In the genomic region with DNA sequence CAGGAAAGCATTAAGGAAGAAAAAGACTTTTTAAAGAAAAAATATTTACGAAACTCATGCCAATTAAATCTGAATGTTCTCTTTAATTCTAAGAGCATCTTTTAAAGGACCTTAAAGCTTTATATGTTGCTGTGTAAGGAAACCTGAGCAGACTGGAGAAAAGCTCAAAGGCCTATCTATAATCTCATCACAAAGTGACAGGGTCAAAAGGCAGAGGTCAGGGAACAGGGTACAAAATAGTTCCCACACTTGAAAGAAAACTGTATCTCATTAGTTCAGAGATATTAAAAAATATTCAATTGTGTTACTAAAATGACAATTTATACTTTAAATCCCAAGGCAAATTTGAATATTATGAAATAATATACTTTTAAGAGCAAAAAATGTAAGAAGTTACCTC, we compare ENCODE assay signal across 23 cellular contexts.
"Had no signal": no experiment of that assay in that cellular context is flagged by ENCODE, and none has a peak within 500 bp of the region (broad histone marks: within the 10 kb centered on the region; RNA-seq: fewer than 3 reads in every experiment).

No MANE protein-coding gene starts in this region.

- DNase-seq: activated CD4-positive, alpha-beta T cell treated with anti-CD3 and anti-CD28 coated beads for 4 hours; activated CD4-positive, alpha-beta T cell treated with anti-CD3 and anti-CD28 coated beads, Interleukin-2, amount 50 U/mL, for 4 hours; activated effector memory CD4-positive, alpha-beta T cell treated with Interleukin-2 at 50 U/mL for 16 hours; activated naive CD4-positive, alpha-beta T cell treated with anti-CD3 and anti-CD28 coated beads for 36 hours; activated naive CD8-positive, alpha-beta T cell treated with anti-CD3 and anti-CD28 coated beads, Interleukin-2, amount 10 ng/mL, durations not matched to agents 7 days and 5 days; brain microvascular endothelial cell; effector CD4-positive, alpha-beta T cell; esophagus squamous epithelium; foreskin melanocyte; natural killer cell; ovary; psoas muscle; stimulated activated CD4-positive, alpha-beta T cell treated with anti-CD3 and anti-CD28 coated beads, Interleukin-15, amount 100 ng/mL, for 24 hours; stimulated activated CD4-positive, alpha-beta T cell treated with anti-CD3 and anti-CD28 coated beads, Interleukin-2, amount 100 ng/mL, for 24 hours; stimulated activated naive CD4-positive, alpha-beta T cell had no signal

- H3K4me1 Mint-ChIP-seq: activated naive CD8-positive, alpha-beta T cell treated with anti-CD3 and anti-CD28 coated beads, Interleukin-2, amount 10 ng/mL, durations not matched to agents 7 days and 5 days; central memory CD8-positive, alpha-beta T cell; natural killer cell had no signal

- H3K9me3 ChIP-seq: esophagus squamous epithelium, ovary, psoas muscle, right atrium auricular region, tibial nerve had no signal

- H3K27ac Mint-ChIP-seq: activated naive CD4-positive, alpha-beta T cell treated with anti-CD3 and anti-CD28 coated beads for 36 hours; activated naive CD8-positive, alpha-beta T cell treated with anti-CD3 and anti-CD28 coated beads, Interleukin-2, amount 10 ng/mL, durations not matched to agents 7 days and 5 days; dendritic cell treated with granulocyte-macrophage colony-stimulating factor and Interleukin-4, amounts not matched to agents 40 ng/mL and 50 ng/mL, for 4 days; natural killer cell had no signal

- H3K27me3 ChIP-seq: brain microvascular endothelial cell, esophagus squamous epithelium, ovary, right atrium auricular region, tibial nerve had no signal

- H3K36me3 Mint-ChIP-seq: activated naive CD8-positive, alpha-beta T cell treated with anti-CD3 and anti-CD28 coated beads, Interleukin-2, amount 10 ng/mL, durations not matched to agents 7 days and 5 days; natural killer cell had no signal

- ATAC-seq: natural killer cell, psoas muscle had no signal

- H3K36me3 ChIP-seq: brain microvascular endothelial cell, esophagus squamous epithelium, ovary, right atrium auricular region, tibial nerve had no signal

- H3K4me3 Mint-ChIP-seq: activated naive CD4-positive, alpha-beta T cell treated with anti-CD3 and anti-CD28 coated beads for 36 hours; activated naive CD8-positive, alpha-beta T cell treated with anti-CD3 and anti-CD28 coated beads, Interleukin-2, amount 10 ng/mL, durations not matched to agents 7 days and 5 days; central memory CD8-positive, alpha-beta T cell; dendritic cell treated with granulocyte-macrophage colony-stimulating factor and Interleukin-4, amounts not matched to agents 40 ng/mL and 50 ng/mL, for 4 days; natural killer cell had no signal

- H3K27me3 Mint-ChIP-seq: dendritic cell treated with granulocyte-macrophage colony-stimulating factor and Interleukin-4, amounts not matched to agents 40 ng/mL and 50 ng/mL, for 4 days had no signal

- FAIRE-seq: astrocyte, endometrium, islet of Langerhans had no signal

- H3K4me3 ChIP-seq: esophagus squamous epithelium, ovary, psoas muscle, right atrium auricular region, tibial nerve had no signal

- H3K9me3 Mint-ChIP-seq: activated naive CD4-positive, alpha-beta T cell treated with anti-CD3 and anti-CD28 coated beads for 36 hours; activated naive CD8-positive, alpha-beta T cell treated with anti-CD3 and anti-CD28 coated beads, Interleukin-2, amount 10 ng/mL, durations not matched to agents 7 days and 5 days; central memory CD8-positive, alpha-beta T cell; dendritic cell treated with granulocyte-macrophage colony-stimulating factor and Interleukin-4, amounts not matched to agents 40 ng/mL and 50 ng/mL, for 4 days; natural killer cell had no signal

- H3K27ac ChIP-seq: brain microvascular endothelial cell, epithelial cell of prostate, esophagus squamous epithelium, ovary, psoas muscle, right atrium auricular region, tibial nerve had no signal
